1 cellular context compared by ENCODE assay signal in the genomic region with DNA sequence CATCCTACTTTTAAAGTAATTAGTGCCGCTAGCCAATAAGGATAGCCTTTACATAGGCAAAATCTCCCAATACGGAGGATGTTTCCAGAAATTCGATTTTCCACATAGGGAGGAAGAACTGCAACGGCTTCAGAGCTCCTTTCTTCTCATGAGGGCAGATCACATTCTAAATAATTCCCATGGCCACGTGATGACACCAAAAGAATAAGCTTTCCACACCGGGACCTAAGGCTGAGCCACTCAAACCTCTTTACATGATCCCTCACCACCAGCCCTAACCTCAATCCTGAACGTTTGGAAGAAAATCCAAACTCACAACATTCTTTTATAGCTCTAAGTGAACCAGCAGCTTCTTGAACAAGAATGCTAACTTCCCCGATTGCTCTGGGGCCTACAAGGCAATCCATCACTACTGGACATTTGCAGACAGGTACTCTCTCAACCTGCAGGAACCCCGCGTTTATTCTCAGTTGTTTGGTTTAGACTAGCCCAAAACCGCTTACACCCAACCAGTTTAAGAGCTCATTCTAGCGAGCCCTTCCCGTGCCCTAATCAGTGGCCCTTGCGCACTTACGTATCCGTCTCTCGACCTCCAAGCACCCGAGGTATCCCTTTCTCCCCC.
TF ChIP-seq lines count a peak whose summit lies in the region.

No MANE protein-coding gene starts in this region.

TF ChIP-seq in IMR-90, 13 proteins besides CTCF, POLR2A, EP300 and RAD21:
- no peak for TF ChIP-seq NFE2L2 (IDR thresholded peaks at IDR 0.05; ENCODE audit: low read depth, low read length)
- TF ChIP-seq, protein P1, sequence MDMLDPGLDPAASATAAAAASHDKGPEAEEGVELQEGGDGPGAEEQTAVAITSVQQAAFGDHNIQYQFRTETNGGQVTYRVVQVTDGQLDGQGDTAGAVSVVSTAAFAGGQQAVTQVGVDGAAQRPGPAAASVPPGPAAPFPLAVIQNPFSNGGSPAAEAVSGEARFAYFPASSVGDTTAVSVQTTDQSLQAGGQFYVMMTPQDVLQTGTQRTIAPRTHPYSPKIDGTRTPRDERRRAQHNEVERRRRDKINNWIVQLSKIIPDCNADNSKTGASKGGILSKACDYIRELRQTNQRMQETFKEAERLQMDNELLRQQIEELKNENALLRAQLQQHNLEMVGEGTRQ (IDR thresholded peaks at IDR 0.05; ENCODE audit: low read depth, low read length), result peak; percentile 68
